ENCODE assay signal across 13 cellular contexts in genomic region chr20:25565578-25566157, GRCh38.
"Had no signal": no experiment of that assay in that cellular context is flagged by ENCODE, and none has a peak within 500 bp of the region (broad histone marks: within the 10 kb centered on the region; RNA-seq: fewer than 3 reads in every experiment).

No MANE protein-coding gene starts in this region.

- H3K36me3 ChIP-seq: breast epithelium, esophagus squamous epithelium, suprapubic skin, upper lobe of right lung had no signal

- H3K4me3 ChIP-seq: breast epithelium, dorsolateral prefrontal cortex, esophagus squamous epithelium, suprapubic skin, upper lobe of right lung had no signal

- ATAC-seq: naive thymus-derived CD8-positive, alpha-beta T cell; SK-N-SH treated with all-trans-retinoic acid at 6 μM for 48 hours; stimulated activated naive CD8-positive, alpha-beta T cell treated with anti-CD3 and anti-CD28 coated beads, Interleukin-15, Interleukin-2, amounts not matched to agents 100 U/mL and 50 U/mL, for 24 hours; upper lobe of right lung had no signal

- H3K4me3 Mint-ChIP-seq: activated T-cell treated with anti-CD3 and anti-CD28 coated beads, Interleukin-2, amount 50 U/mL, for 24 hours; naive thymus-derived CD8-positive, alpha-beta T cell; T-helper 1 cell treated with Interleukin-12 subunit alpha and Interleukin-12 subunit beta and Interleukin-4 antibody, amounts not matched to agents 30 μg/mL and 1 μg/mL, for 36 hours had no signal

- H3K27me3 ChIP-seq: breast epithelium, dorsolateral prefrontal cortex, esophagus squamous epithelium, suprapubic skin, upper lobe of right lung had no signal

- H3K27me3 Mint-ChIP-seq: activated T-cell treated with anti-CD3 and anti-CD28 coated beads, Interleukin-2, amount 50 U/mL, for 24 hours; naive thymus-derived CD8-positive, alpha-beta T cell had no signal

- H3K27ac ChIP-seq: breast epithelium, dorsolateral prefrontal cortex, esophagus squamous epithelium, suprapubic skin, upper lobe of right lung had no signal

- DNase-seq: activated CD4-positive, CD25-positive, alpha-beta regulatory T cell; activated T-cell treated with anti-CD3 and anti-CD28 coated beads, Interleukin-2, amount 50 U/mL, for 24 hours; aorta; dorsolateral prefrontal cortex; esophagus squamous epithelium; naive thymus-derived CD8-positive, alpha-beta T cell; stimulated activated CD4-positive, alpha-beta T cell treated with anti-CD3 and anti-CD28 coated beads, Interleukin-2, amount 100 ng/mL, for 48 hours; stimulated activated naive CD8-positive, alpha-beta T cell treated with anti-CD3 and anti-CD28 coated beads, Interleukin-15, Interleukin-2, amounts not matched to agents 100 U/mL and 50 U/mL, for 24 hours; upper lobe of right lung had no signal

- H3K27ac Mint-ChIP-seq: activated T-cell treated with anti-CD3 and anti-CD28 coated beads, Interleukin-2, amount 50 U/mL, for 24 hours; T-helper 1 cell treated with Interleukin-12 subunit alpha and Interleukin-12 subunit beta and Interleukin-4 antibody, amounts not matched to agents 30 μg/mL and 1 μg/mL, for 36 hours had no signal

- H3K9me3 Mint-ChIP-seq: activated T-cell treated with anti-CD3 and anti-CD28 coated beads, Interleukin-2, amount 50 U/mL, for 24 hours had no signal

- H3K4me1 ChIP-seq: breast epithelium, esophagus squamous epithelium, suprapubic skin, upper lobe of right lung had no signal

- H3K9me3 ChIP-seq: breast epithelium, esophagus squamous epithelium, suprapubic skin, upper lobe of right lung had no signal
